1 cellular context compared by ENCODE assay signal in the genomic region with DNA sequence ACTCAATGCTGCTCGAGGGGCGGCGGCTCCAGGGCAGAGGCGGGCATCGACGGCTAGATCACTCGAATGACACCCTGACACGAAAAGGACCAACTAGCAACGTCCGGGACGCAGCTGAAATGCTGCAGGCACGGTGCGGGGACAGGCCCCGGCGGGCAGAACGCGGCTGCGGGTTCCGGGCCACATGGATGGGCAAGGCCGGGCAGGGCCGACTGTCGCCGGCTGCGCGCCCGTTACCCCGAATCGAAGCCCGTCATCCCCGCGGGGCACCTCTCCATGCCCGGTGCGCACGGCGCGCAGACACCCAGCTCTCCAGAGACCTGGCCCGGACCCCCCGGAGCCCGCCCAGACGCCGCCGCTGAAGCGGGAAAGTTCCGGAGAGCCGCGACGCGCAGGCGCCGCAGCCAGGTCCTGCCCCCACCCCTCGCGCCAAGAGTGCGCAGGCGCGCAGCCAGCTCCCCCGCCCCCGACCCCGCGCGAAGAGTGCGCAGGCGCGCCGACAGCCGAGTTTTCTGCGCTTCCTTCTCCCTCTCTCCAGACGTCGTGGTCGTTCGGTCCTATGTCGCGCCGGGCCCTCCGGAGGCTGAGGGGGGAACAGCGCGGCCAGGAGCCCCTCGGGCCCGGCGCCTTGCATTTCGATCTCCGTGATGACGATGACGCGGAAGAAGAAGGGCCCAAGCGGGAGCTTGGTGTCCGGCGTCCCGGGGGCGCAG.
TF ChIP-seq lines count a peak whose summit lies in the region.

TCF25 (plus strand) TSS at position 484 of the 713 bp plus-strand sequence; CDS start at position 560, 76 bp downstream.

TF ChIP-seq in HepG2, 621 proteins besides CTCF, POLR2A, EP300 and RAD21 (continued from another document and continues in another):
- TF ChIP-seq ZNF407 (CRISPR knock-in tag; IDR thresholded peaks at IDR 0.05; ENCODE audit: not compliant biosample characterization) (peak; percentile 93), ZNF18 (CRISPR knock-in tag; IDR thresholded peaks at IDR 0.05; ENCODE audit: insufficient replicate concordance) (peak; percentile 96), CHCHD3 (CRISPR knock-in tag; IDR thresholded peaks at IDR 0.05) (peak; percentile 93; the same call in 1 of the 2 replicates), GATAD1 (CRISPR knock-in tag; IDR thresholded peaks at IDR 0.05) (no peak; the same call in none of the 2 replicates), ZNF263 (CRISPR knock-in tag; IDR thresholded peaks at IDR 0.05) (peak; percentile 39; the same call in 1 of the 2 replicates), ZNF572 (CRISPR knock-in tag; IDR thresholded peaks at IDR 0.05) (peak; percentile 81; the same call in 1 of the 2 replicates), TFDP1 (CRISPR knock-in tag; IDR thresholded peaks at IDR 0.05; ENCODE audit: borderline replicate concordance) (peak; percentile 89), ZNF782 (CRISPR knock-in tag; IDR thresholded peaks at IDR 0.05; ENCODE audit: borderline replicate concordance) (no peak; the same call in 1 of the 2 replicates), MIER2 (CRISPR knock-in tag; IDR thresholded peaks at IDR 0.05) (peak; percentile 1; the same call in 1 of the 2 replicates), HNRNPK (IDR thresholded peaks at IDR 0.05; ENCODE audit: low read depth, low read length, poor library complexity, severe bottlenecking) (no peak), PHF20 (CRISPR knock-in tag; IDR thresholded peaks at IDR 0.05) (peak; percentile 81), DRAP1 (CRISPR knock-in tag; IDR thresholded peaks at IDR 0.05) (peak; percentile 22; the same call in 1 of the 2 replicates), HHEX (CRISPR knock-in tag; IDR thresholded peaks at IDR 0.05) (no peak)
- TF ChIP-seq, protein P1, sequence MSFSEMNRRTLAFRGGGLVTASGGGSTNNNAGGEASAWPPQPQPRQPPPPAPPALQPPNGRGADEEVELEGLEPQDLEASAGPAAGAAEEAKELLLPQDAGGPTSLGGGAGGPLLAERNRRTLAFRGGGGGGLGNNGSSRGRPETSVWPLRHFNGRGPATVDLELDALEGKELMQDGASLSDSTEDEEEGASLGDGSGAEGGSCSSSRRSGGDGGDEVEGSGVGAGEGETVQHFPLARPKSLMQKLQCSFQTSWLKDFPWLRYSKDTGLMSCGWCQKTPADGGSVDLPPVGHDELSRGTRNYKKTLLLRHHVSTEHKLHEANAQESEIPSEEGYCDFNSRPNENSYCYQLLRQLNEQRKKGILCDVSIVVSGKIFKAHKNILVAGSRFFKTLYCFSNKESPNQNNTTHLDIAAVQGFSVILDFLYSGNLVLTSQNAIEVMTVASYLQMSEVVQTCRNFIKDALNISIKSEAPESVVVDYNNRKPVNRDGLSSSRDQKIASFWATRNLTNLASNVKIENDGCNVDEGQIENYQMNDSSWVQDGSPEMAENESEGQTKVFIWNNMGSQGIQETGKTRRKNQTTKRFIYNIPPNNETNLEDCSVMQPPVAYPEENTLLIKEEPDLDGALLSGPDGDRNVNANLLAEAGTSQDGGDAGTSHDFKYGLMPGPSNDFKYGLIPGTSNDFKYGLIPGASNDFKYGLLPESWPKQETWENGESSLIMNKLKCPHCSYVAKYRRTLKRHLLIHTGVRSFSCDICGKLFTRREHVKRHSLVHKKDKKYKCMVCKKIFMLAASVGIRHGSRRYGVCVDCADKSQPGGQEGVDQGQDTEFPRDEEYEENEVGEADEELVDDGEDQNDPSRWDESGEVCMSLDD (CRISPR knock-in tag; IDR thresholded peaks at IDR 0.05; ENCODE audit: borderline replicate concordance), result peak; percentile 71; the same call in 1 of the 2 replicates
- TF ChIP-seq, protein P2, sequence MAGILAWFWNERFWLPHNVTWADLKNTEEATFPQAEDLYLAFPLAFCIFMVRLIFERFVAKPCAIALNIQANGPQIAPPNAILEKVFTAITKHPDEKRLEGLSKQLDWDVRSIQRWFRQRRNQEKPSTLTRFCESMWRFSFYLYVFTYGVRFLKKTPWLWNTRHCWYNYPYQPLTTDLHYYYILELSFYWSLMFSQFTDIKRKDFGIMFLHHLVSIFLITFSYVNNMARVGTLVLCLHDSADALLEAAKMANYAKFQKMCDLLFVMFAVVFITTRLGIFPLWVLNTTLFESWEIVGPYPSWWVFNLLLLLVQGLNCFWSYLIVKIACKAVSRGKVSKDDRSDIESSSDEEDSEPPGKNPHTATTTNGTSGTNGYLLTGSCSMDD (CRISPR knock-in tag; IDR thresholded peaks at IDR 0.05), result peak; percentile 85; the same call in 1 of the 2 replicates
- TF ChIP-seq, protein P3, sequence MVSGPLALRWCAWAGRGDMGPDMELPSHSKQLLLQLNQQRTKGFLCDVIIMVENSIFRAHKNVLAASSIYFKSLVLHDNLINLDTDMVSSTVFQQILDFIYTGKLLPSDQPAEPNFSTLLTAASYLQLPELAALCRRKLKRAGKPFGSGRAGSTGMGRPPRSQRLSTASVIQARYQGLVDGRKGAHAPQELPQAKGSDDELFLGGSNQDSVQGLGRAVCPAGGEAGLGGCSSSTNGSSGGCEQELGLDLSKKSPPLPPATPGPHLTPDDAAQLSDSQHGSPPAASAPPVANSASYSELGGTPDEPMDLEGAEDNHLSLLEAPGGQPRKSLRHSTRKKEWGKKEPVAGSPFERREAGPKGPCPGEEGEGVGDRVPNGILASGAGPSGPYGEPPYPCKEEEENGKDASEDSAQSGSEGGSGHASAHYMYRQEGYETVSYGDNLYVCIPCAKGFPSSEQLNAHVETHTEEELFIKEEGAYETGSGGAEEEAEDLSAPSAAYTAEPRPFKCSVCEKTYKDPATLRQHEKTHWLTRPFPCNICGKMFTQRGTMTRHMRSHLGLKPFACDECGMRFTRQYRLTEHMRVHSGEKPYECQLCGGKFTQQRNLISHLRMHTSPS (CRISPR knock-in tag; IDR thresholded peaks at IDR 0.05; ENCODE audit: low read depth), result peak; percentile 29; the same call in 1 of the 2 replicates
- TF ChIP-seq, protein P4, sequence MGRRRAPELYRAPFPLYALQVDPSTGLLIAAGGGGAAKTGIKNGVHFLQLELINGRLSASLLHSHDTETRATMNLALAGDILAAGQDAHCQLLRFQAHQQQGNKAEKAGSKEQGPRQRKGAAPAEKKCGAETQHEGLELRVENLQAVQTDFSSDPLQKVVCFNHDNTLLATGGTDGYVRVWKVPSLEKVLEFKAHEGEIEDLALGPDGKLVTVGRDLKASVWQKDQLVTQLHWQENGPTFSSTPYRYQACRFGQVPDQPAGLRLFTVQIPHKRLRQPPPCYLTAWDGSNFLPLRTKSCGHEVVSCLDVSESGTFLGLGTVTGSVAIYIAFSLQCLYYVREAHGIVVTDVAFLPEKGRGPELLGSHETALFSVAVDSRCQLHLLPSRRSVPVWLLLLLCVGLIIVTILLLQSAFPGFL (CRISPR knock-in tag; IDR thresholded peaks at IDR 0.05), result 0 out of 2 replicates have a peak, but pooled peaks have one; percentile 73
- TF ChIP-seq, protein P5, sequence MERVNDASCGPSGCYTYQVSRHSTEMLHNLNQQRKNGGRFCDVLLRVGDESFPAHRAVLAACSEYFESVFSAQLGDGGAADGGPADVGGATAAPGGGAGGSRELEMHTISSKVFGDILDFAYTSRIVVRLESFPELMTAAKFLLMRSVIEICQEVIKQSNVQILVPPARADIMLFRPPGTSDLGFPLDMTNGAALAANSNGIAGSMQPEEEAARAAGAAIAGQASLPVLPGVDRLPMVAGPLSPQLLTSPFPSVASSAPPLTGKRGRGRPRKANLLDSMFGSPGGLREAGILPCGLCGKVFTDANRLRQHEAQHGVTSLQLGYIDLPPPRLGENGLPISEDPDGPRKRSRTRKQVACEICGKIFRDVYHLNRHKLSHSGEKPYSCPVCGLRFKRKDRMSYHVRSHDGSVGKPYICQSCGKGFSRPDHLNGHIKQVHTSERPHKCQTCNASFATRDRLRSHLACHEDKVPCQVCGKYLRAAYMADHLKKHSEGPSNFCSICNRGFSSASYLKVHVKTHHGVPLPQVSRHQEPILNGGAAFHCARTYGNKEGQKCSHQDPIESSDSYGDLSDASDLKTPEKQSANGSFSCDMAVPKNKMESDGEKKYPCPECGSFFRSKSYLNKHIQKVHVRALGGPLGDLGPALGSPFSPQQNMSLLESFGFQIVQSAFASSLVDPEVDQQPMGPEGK (CRISPR knock-in tag; IDR thresholded peaks at IDR 0.05), result peak; percentile 54
- TF ChIP-seq, protein P6, sequence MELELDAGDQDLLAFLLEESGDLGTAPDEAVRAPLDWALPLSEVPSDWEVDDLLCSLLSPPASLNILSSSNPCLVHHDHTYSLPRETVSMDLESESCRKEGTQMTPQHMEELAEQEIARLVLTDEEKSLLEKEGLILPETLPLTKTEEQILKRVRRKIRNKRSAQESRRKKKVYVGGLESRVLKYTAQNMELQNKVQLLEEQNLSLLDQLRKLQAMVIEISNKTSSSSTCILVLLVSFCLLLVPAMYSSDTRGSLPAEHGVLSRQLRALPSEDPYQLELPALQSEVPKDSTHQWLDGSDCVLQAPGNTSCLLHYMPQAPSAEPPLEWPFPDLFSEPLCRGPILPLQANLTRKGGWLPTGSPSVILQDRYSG (CRISPR knock-in tag; IDR thresholded peaks at IDR 0.05), result no peak; the same call in 1 of the 2 replicates
